8 cellular contexts compared by ENCODE assay signal in the genomic region with DNA sequence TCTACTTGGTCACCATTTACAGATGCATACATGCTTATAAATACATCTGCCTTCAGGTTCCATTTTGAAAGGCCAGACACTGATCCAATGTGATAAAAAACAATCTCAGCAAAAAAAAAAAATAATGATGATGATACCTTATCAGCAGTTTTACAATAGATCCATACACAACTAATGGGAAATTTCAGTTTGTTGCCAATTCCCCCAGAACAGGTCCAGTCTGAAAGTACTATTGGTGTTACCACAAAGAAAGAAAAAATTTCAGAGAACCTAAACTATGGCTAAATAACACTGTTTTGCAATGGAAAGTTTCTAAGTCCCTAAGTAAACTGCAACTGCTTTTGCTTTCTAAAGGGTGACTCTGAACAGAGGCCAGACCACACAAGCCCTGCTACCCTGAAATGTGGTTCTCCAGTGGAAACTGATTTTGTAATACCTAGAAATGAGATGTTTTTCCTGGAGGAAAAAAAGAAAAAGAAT. TPM values are rescaled to one million over a fixed set of nuclear protein-coding genes. Genes with fewer than 3 reads are reported as not detected.
DNase-seq lines count a peak whose midpoint lies in the region; ATAC-seq and TF ChIP-seq lines count a peak whose summit lies in the region.

No MANE protein-coding gene starts in this region.

- DNase-seq in GM03348 (ENCODE audit: low spot score) (peak; percentile 81), NOMO-1 treated with DMSO at 0.1 percent for 48 hours (lab: John Stamatoyannopoulos, UW; ENCODE audit: unreplicated experiment) (peak; percentile 73), fibroblast of peridontal ligament (ENCODE audit: extremely low read depth) (peak; percentile 95), tibial nerve (ENCODE audit: low spot score in 2 of 2) (no peak), pons (ENCODE audit: low spot score) (no peak), NCI-H446 treated with DMSO at 0.1 percent for 48 hours (lab: John Stamatoyannopoulos, UW) (no peak), NCI-H226 (no peak)

- peak; percentile 46 to 84 for TF ChIP-seq EP300 in tibial nerve (IDR thresholded peaks at IDR 0.05)

- TF ChIP-seq POLR2A in tibial nerve (IDR thresholded peaks at IDR 0.05), result no peak

- no peak overlapping the region for H3K4me3 ChIP-seq in tibial nerve

- peaks cover 0 to 60% (median 46%) of the 10 kb centered on the region in 4 donors for H3K4me1 ChIP-seq in tibial nerve

- peaks cover 0 to 11% (median 0%) of the 10 kb centered on the region in 3 donors for H3K36me3 ChIP-seq in tibial nerve

- no peak for TF ChIP-seq CTCF in tibial nerve (IDR thresholded peaks at IDR 0.05)

- no peaks in the 10 kb centered on the region for H3K9me3 ChIP-seq in tibial nerve

- peak; percentile 49 for ATAC-seq in GM21576 (IDR thresholded peaks at IDR 0.05; ENCODE audit: unreplicated experiment)

- H3K27me3 ChIP-seq in tibial nerve, result no peaks in the 10 kb centered on the region

- peak overlapping the region; percentile 26 to 77 (median 76) for H3K27ac ChIP-seq in tibial nerve

RNA-seq across cellular contexts. Expression of a gene that starts 54.1 kb away (rescaled TPM):
- total RNA-seq in tibial nerve, result 10 to 100 TPM; 22.7 to 29.3 (median 25.8) TPM

Comparison
In these comparisons a context has a peak if more than half of its experiments do, and no peak if none do; other contexts are left out.
1. DNase-seq: peak in GM03348 (single experiment), NOMO-1 treated with DMSO at 0.1 percent for 48 hours (single experiment) and fibroblast of peridontal ligament (single experiment); none in tibial nerve (0 of 2), pons (single experiment), NCI-H446 treated with DMSO at 0.1 percent for 48 hours (single experiment) and NCI-H226 (single experiment).